Comparison of ENCODE assay signal across 15 cellular contexts in the genomic region with DNA sequence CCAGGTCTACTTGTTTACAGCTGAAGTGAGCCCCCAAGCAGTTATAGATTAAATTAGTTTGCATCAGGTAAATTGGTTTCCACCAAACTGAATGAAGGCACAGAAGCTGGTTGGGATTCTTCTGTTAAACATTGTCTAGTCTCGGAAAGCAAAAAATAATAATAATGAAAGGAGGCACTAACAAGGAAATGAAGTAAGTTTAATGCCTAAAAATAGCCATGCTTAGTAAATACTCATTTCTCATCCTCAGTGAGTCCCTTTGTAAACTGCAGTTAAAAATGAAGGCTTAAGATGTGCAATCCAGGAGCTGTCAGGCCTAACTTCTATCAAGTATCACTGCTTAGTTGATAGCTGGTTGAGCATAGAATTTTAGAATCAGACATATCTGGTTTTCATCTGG.
A peak's percentile ranks its signal among the peaks of the same experiment; 100 is the strongest.
DNase-seq lines count a peak whose midpoint lies in the region; ATAC-seq and TF ChIP-seq lines count a peak whose summit lies in the region.
"Had no signal": no experiment of that assay in that cellular context is flagged by ENCODE, and none has a peak within 500 bp of the region (broad histone marks: within the 10 kb centered on the region; RNA-seq: fewer than 3 reads in every experiment).

No MANE protein-coding gene starts in this region.

- DNase-seq in activated T-cell treated with anti-CD3 and anti-CD28 coated beads, Interleukin-2, amount 50 U/mL, for 72 hours: no peak
- DNase-seq in activated T-cell treated with anti-CD3 and anti-CD28 coated beads, Interleukin-2, amount 50 U/mL, for 48 hours: no peak
- DNase-seq in T-helper 17 cell (no peak), esophagus squamous epithelium (lab: John Stamatoyannopoulos, UW) (no peak), retina (no peak), osteocyte (ENCODE audit: extremely low spot score, unreplicated experiment) (no peak), cerebellar cortex (ENCODE audit: low spot score) (no peak)
- DNase-seq: heart right ventricle, left colon, NCI-H1105 treated with DMSO at 0.1 percent for 48 hours, NCI-H2171 treated with DMSO at 0.1 percent for 48 hours, nephron progenitor cell had no signal

- peak overlapping the region; percentile 14 to 77 (median 71) for H3K27ac ChIP-seq in esophagus squamous epithelium
- peak overlapping the region; percentile 81 for H3K27ac ChIP-seq in thymus (ENCODE audit: low read depth)

- H3K27me3 Mint-ChIP-seq in activated T-cell treated with anti-CD3 and anti-CD28 coated beads, Interleukin-2, amount 50 U/mL, for 72 hours (ENCODE audit: low read depth): no peaks in the 10 kb centered on the region
- H3K27me3 Mint-ChIP-seq in T-helper 17 cell (no peaks in the 10 kb centered on the region), osteocyte (ENCODE audit: unreplicated experiment) (no peaks in the 10 kb centered on the region)

- no peak for ATAC-seq in activated T-cell treated with anti-CD3 and anti-CD28 coated beads, Interleukin-2, amount 50 U/mL, for 72 hours (replicated peaks in 1 of 2)
- ATAC-seq in T-helper 17 cell: no peak
- ATAC-seq: HCT116, heart right ventricle, HepG2, left colon had no signal

- WGBS in esophagus squamous epithelium, 2 donors: 53 to 88% methylated on average over 1 of the region's 1 CpG
- WGBS in thymus: 93% methylated on average over 1 of the region's 1 CpG

- H3K36me3 ChIP-seq in esophagus squamous epithelium (no peaks in the 10 kb centered on the region), thymus (ENCODE audit: control insufficient read depth, insufficient read depth) (no peaks in the 10 kb centered on the region)
- H3K36me3 ChIP-seq: heart right ventricle had no signal

- TF ChIP-seq POLR2A in esophagus squamous epithelium (IDR thresholded peaks at IDR 0.05): no peak

- peak overlapping the region; percentile 91 for H3K27ac Mint-ChIP-seq in activated T-cell treated with anti-CD3 and anti-CD28 coated beads, Interleukin-2, amount 50 U/mL, for 72 hours
- H3K27ac Mint-ChIP-seq in T-helper 17 cell (peak overlapping the region; percentile 90), osteocyte (ENCODE audit: unreplicated experiment) (no peak overlapping the region)
- H3K27ac Mint-ChIP-seq: nephron progenitor cell had no signal

- H3K4me3 ChIP-seq in esophagus squamous epithelium (no peak overlapping the region), thymus (ENCODE audit: low read length) (no peak overlapping the region)
- H3K4me3 ChIP-seq: heart right ventricle had no signal

- H3K4me3 Mint-ChIP-seq in activated T-cell treated with anti-CD3 and anti-CD28 coated beads, Interleukin-2, amount 50 U/mL, for 72 hours: peak overlapping the region in 1 of 2 donors; percentile 57
- peak overlapping the region; percentile 3 for H3K4me3 Mint-ChIP-seq in T-helper 17 cell
- H3K4me3 Mint-ChIP-seq in osteocyte (ENCODE audit: unreplicated experiment): no peak overlapping the region
- H3K4me3 Mint-ChIP-seq: nephron progenitor cell had no signal

- H3K9me3 Mint-ChIP-seq in activated T-cell treated with anti-CD3 and anti-CD28 coated beads, Interleukin-2, amount 50 U/mL, for 72 hours: no peaks in the 10 kb centered on the region
- H3K9me3 Mint-ChIP-seq in osteocyte (ENCODE audit: unreplicated experiment): no peaks in the 10 kb centered on the region
- H3K9me3 Mint-ChIP-seq: nephron progenitor cell had no signal

- intact Hi-C loops in esophagus squamous epithelium (cut with DNase I): no loop called here

- TF ChIP-seq CTCF in esophagus squamous epithelium (IDR thresholded peaks at IDR 0.05): no peak
- TF ChIP-seq CTCF in osteocyte (IDR thresholded peaks at IDR 0.05): no peak

- H3K9me3 ChIP-seq in T-helper 17 cell (ENCODE audit: control insufficient read depth, low read length, poor library complexity, severe bottlenecking) (peaks cover 3% of the 10 kb centered on the region), esophagus squamous epithelium (no peaks in the 10 kb centered on the region), thymus (ENCODE audit: control insufficient read depth) (no peaks in the 10 kb centered on the region)
- H3K9me3 ChIP-seq: heart right ventricle had no signal

- peaks cover 96% of the 10 kb centered on the region for H3K4me1 Mint-ChIP-seq in activated T-cell treated with anti-CD3 and anti-CD28 coated beads, Interleukin-2, amount 50 U/mL, for 72 hours (ENCODE audit: low read depth)
- H3K4me1 Mint-ChIP-seq in T-helper 17 cell (peaks cover 62% of the 10 kb centered on the region), osteocyte (ENCODE audit: unreplicated experiment) (peaks cover 51% of the 10 kb centered on the region)

- peaks cover 5 to 12% of the 10 kb centered on the region in 2 donors for H3K36me3 Mint-ChIP-seq in activated T-cell treated with anti-CD3 and anti-CD28 coated beads, Interleukin-2, amount 50 U/mL, for 72 hours (ENCODE audit: insufficient read depth in 2 of 2)
- H3K36me3 Mint-ChIP-seq in T-helper 17 cell (ENCODE audit: low read depth) (peaks cover 6% of the 10 kb centered on the region), osteocyte (ENCODE audit: unreplicated experiment) (no peaks in the 10 kb centered on the region)

- H3K27me3 ChIP-seq in esophagus squamous epithelium (no peaks in the 10 kb centered on the region), thymus (ENCODE audit: control insufficient read depth, insufficient read depth) (no peaks in the 10 kb centered on the region)
- H3K27me3 ChIP-seq: heart right ventricle had no signal

- H3K4me1 ChIP-seq in esophagus squamous epithelium (peaks cover 10 to 85% (median 38%) of the 10 kb centered on the region in 3 donors), thymus (ENCODE audit: control insufficient read depth, insufficient read depth, low read length) (peaks cover 45% of the 10 kb centered on the region)
